Comparison of ENCODE assay signal across 8 cellular contexts in the genomic region with DNA sequence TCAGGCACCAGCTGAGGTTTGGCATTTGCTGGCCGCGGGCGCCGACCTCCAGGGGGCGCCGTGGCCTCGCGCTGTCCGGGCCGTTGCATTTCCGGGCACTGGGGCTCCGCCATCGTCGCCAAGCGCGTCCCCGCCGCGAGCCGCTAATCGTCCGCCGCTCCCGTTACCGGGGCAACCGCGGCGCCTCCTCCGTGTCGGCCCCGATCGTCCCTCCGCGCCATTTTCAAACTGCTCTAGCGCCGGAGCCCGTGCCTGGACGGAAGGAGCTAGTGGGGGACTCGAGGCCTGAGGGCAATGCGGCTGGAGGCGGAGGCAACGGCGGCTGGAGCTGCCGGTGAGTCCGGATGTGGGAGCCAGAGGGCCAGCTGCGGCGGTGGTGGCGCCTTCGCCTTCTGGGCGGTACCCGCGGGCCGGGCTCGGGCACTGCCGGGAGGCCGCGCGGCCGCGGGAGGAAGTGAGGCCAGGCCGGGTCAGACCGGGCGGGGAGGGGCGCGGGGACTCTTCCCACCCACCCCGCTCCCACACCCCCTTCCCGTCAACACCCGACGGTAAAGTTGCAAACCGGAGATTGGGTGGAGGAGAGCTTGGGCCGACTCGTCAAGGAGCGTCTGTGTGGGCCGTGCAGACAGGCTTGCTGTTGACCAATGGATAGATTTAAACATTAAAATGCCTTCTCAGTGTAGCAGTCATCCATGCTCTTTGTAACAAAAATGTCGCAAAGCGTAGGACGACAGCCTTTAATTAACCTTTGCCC. TPM values are rescaled to one million over a fixed set of nuclear protein-coding genes. Genes with fewer than 3 reads are reported as not detected.
DNase-seq lines count a peak whose midpoint lies in the region; ATAC-seq and TF ChIP-seq lines count a peak whose summit lies in the region.

A gene with protein sequence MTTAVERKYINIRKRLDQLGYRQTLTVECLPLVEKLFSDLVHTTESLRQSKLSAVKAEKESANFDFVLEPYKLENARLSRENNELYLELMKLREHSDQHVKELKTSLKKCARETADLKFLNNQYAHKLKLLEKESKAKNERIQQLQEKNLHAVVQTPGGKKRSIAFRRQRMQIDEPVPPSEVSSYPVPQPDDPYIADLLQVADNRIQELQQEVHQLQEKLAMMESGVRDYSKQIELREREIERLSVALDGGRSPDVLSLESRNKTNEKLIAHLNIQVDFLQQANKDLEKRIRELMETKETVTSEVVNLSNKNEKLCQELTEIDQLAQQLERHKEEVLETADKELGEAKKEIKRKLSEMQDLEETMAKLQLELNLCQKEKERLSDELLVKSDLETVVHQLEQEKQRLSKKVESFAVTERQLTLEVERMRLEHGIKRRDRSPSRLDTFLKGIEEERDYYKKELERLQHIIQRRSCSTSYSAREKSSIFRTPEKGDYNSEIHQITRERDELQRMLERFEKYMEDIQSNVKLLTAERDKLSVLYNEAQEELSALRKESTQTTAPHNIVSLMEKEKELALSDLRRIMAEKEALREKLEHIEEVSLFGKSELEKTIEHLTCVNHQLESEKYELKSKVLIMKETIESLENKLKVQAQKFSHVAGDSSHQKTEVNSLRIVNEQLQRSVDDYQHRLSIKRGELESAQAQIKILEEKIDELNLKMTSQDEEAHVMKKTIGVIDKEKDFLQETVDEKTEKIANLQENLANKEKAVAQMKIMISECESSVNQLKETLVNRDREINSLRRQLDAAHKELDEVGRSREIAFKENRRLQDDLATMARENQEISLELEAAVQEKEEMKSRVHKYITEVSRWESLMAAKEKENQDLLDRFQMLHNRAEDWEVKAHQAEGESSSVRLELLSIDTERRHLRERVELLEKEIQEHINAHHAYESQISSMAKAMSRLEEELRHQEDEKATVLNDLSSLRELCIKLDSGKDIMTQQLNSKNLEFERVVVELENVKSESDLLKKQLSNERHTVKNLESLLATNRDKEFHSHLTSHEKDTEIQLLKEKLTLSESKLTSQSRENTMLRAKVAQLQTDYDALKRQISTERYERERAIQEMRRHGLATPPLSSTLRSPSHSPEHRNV (plus strand): TSS at position 220 of the 754 bp plus-strand sequence. CDS start 3,186 bp downstream, outside the sequence.

- TF ChIP-seq POLR2A in adrenal gland (IDR thresholded peaks at IDR 0.05), result peak in 1 of 2 donors; percentile 54

- H3K4me3 ChIP-seq in adrenal gland (peak within 1 kb of the TSS in 3 of 4 donors; percentile 57 to 91 (median 88)), upper lobe of right lung (peak within 1 kb of the TSS; percentile 82)

- DNase-seq in NCI-H146 treated with DMSO at 0.1 percent for 48 hours (lab: John Stamatoyannopoulos, UW; ENCODE audit: unreplicated experiment) (peak; percentile 92), T-helper 1 cell (peak; percentile 86 to 96 (median 88)), adrenal gland (peak; percentile 95 to 97 (median 97)), left cardiac atrium (peak; percentile 96), posterior vena cava (ENCODE audit: low spot score) (peak; percentile 99), upper lobe of right lung (peak; percentile 99)

- WGBS in adrenal gland, 4 donors, result 0 to 1% (median 0%) methylated on average over 26 to 77 of the region's 77 CpGs

- TF ChIP-seq CTCF in adrenal gland (IDR thresholded peaks at IDR 0.05) (peak; percentile 71 to 96 (median 90)), upper lobe of right lung (IDR thresholded peaks at IDR 0.05) (peak; percentile 97)

- H3K36me3 ChIP-seq in adrenal gland (replicated peaks in 1 of 2), result no peaks in the 10 kb centered on the region
- H3K36me3 ChIP-seq in upper lobe of right lung, result peaks cover 7% of the 10 kb centered on the region

- H3K27ac ChIP-seq in adrenal gland (peak within 1 kb of the TSS; percentile 73 to 96 (median 93)), upper lobe of right lung (peak within 1 kb of the TSS; percentile 90)

- intact Hi-C loops in adrenal gland (cut with DNase I), result loop anchor here (5.0 kb wide), 1 partner anchor 353 kb away; no protein-coding TSS in a partner anchor
- intact Hi-C loops in left cardiac atrium (cut with DNase I), result loop anchor here in 1 of 2 donors (5.0 kb wide), 1 partner anchor 353 kb away; no protein-coding TSS in a partner anchor
- intact Hi-C loops in posterior vena cava (cut with DNase I), result no loop called here
- intact Hi-C loops in upper lobe of right lung (cut with DNase I), result no loop called here

- H3K4me1 ChIP-seq in adrenal gland (replicated peaks in 1 of 2), result peaks cover 0 to 18% of the 10 kb centered on the region in 2 donors
- peaks cover 5% of the 10 kb centered on the region for H3K4me1 ChIP-seq in upper lobe of right lung

- no peaks in the 10 kb centered on the region for H3K27me3 ChIP-seq in adrenal gland
- no peaks in the 10 kb centered on the region for H3K27me3 ChIP-seq in upper lobe of right lung

- H3K9me3 ChIP-seq in adrenal gland (replicated peaks in 1 of 3) (no peaks in the 10 kb centered on the region), upper lobe of right lung (no peaks in the 10 kb centered on the region)

- ATAC-seq in GM18498 (IDR thresholded peaks at IDR 0.05; ENCODE audit: unreplicated experiment), result peak; percentile 77
- ATAC-seq in HG02885 (IDR thresholded peaks at IDR 0.05; ENCODE audit: poor library complexity, unreplicated experiment), result peak; percentile 79
- ATAC-seq in left cardiac atrium, result peak; percentile 96 to 99
- ATAC-seq in upper lobe of right lung, result peak; percentile 97

RNA-seq across cellular contexts. Expression of the gene that starts here (rescaled TPM):
- total RNA-seq in adrenal gland, result 1 to 10 TPM; 1.4 to 7.5 (median 3.7) TPM
- 1 to 10 TPM; 1.0 to 2.9 (median 2.2) TPM for polyA plus RNA-seq in adrenal gland
- 1 to 10 TPM; 2.8 to 3.2 TPM for total RNA-seq in left cardiac atrium
- 1 to 10 TPM; 6.8 to 7.3 TPM for total RNA-seq in posterior vena cava
- total RNA-seq in upper lobe of right lung, result 6.8 TPM

Comparison
In these comparisons a context has a peak if more than half of its experiments do, and no peak if none do; other contexts are left out.
1. Peak in every context shown above with its lines: DNase-seq, ATAC-seq, H3K4me3 ChIP-seq and H3K27ac ChIP-seq.
2. intact Hi-C loops: an anchor here in adrenal gland (5.0 kb wide); none called in posterior vena cava and upper lobe of right lung.